15 cellular contexts compared by ENCODE assay signal in the genomic region with DNA sequence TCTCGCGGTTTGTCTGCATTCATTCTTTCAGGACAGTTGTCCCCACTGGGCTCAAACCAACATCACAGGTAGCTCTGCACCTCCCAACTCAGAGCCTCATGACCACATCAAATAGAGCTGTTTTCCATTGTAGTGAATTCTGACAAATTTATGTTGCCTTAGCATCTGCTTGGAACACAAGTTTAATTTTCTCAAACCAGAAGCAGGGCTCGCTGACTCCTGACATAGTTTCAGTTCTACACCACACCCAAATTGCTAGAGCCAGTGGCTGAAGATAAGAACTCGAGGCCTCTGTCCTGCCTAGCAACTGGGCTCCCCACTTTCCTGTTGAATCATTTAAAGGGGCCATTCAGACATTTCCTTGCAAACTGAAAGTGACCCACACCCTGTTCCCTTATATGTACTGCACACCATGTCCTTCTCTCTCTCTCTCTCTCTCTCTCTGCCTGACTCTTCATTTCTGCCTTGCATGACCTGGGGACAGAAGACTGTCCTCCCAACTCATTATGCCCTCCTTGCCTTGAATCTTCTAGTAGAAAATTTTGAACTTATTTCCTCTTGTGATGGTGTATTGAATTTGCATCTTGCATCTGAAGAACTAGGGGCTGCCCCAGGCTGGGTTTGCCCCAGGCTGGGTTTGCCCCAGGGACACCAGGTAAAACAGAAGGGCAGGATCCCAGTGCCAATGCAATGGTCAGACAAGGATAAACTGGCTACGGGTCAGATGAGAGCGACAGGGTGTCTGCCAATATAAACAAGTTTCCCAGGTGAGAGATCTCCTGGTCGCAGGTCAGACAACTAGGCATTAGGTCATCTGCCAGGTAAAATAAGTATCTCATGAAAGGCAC. TPM values are rescaled to one million over a fixed set of nuclear protein-coding genes. Genes with fewer than 3 reads are reported as not detected.
DNase-seq lines count a peak whose midpoint lies in the region; ATAC-seq, FAIRE-seq and TF ChIP-seq lines count a peak whose summit lies in the region.
"Had no signal": no experiment of that assay in that cellular context is flagged by ENCODE, and none has a peak within 500 bp of the region (broad histone marks: within the 10 kb centered on the region; RNA-seq: fewer than 3 reads in every experiment).

No MANE protein-coding gene starts in this region.

- H3K9me1 ChIP-seq in keratinocyte (ENCODE audit: control insufficient read depth, extremely low read depth, insufficient read depth, low read length): no peaks in the 10 kb centered on the region

- H4K20me1 ChIP-seq in keratinocyte (ENCODE audit: control insufficient read depth, extremely low read depth, insufficient read depth, low read length): no peaks in the 10 kb centered on the region

- peak overlapping the region; percentile 58 for H3K27ac ChIP-seq in CD8-positive, alpha-beta memory T cell (ENCODE audit: low read depth, low read length)
- no peak overlapping the region for H3K27ac ChIP-seq in keratinocyte (ENCODE audit: control insufficient read depth, insufficient read depth, low read length)
- H3K27ac ChIP-seq in vagina: no peak overlapping the region

- peaks cover 10 to 23% of the 10 kb centered on the region in 2 donors for H3K27me3 Mint-ChIP-seq in CD8-positive, alpha-beta memory T cell

- no peak overlapping the region for H3K9ac ChIP-seq in keratinocyte (ENCODE audit: control insufficient read depth, extremely low read depth, insufficient read depth, low read length)

- dilution Hi-C loops in keratinocyte (cut with MboI; ENCODE audit: extremely low pct_ligation_motif_present, low sequenced_read_pairs): no loop called here

- H3K36me3 Mint-ChIP-seq in CD8-positive, alpha-beta memory T cell: peaks cover 0 to 4% (median 0%) of the 10 kb centered on the region in 3 donors

- ATAC-seq in GM18511 (IDR thresholded peaks at IDR 0.05; ENCODE audit: unreplicated experiment) (peak; percentile 52), SK-N-SH treated with all-trans-retinoic acid at 6 μM for 48 hours (no peak)
- ATAC-seq in stimulated activated naive CD8-positive, alpha-beta T cell treated with anti-CD3 and anti-CD28 coated beads, Interleukin-15, Interleukin-2, amounts not matched to agents 100 U/mL and 50 U/mL, for 24 hours: no peak
- ATAC-seq: activated T-cell treated with anti-CD3 and anti-CD28 coated beads, Interleukin-2, amount 50 U/mL, for 4 hours had no signal

- FAIRE-seq in keratinocyte (lab: Jason Lieb, UNC): no peak
- FAIRE-seq: GM19239, TTC549 had no signal

- H3K27me3 ChIP-seq in CD8-positive, alpha-beta memory T cell (ENCODE audit: insufficient read depth, low read length, poor library complexity, severe bottlenecking): no peaks in the 10 kb centered on the region
- H3K27me3 ChIP-seq in keratinocyte (ENCODE audit: control insufficient read depth, extremely low read depth, insufficient read depth, low read length) (no peaks in the 10 kb centered on the region), vagina (no peaks in the 10 kb centered on the region)

- peaks cover 0 to 4% (median 0%) of the 10 kb centered on the region in 5 donors for H3K9me3 Mint-ChIP-seq in CD8-positive, alpha-beta memory T cell
- H3K9me3 Mint-ChIP-seq: activated T-cell treated with anti-CD3 and anti-CD28 coated beads, Interleukin-2, amount 50 U/mL, for 4 hours had no signal

- no peaks in the 10 kb centered on the region for H3K9me3 ChIP-seq in CD8-positive, alpha-beta memory T cell (ENCODE audit: low read length)
- no peaks in the 10 kb centered on the region for H3K9me3 ChIP-seq in keratinocyte (ENCODE audit: control insufficient read depth, low read depth, low read length)
- H3K9me3 ChIP-seq in vagina: no peaks in the 10 kb centered on the region

- H3K4me1 ChIP-seq in CD8-positive, alpha-beta memory T cell (ENCODE audit: insufficient read depth, low read length): no peaks in the 10 kb centered on the region
- H3K4me1 ChIP-seq in keratinocyte (ENCODE audit: control insufficient read depth, extremely low read depth, insufficient read depth, low read length): peaks cover 4% of the 10 kb centered on the region
- H3K4me1 ChIP-seq in vagina: peaks cover 18% of the 10 kb centered on the region

- H3K4me1 Mint-ChIP-seq in CD8-positive, alpha-beta memory T cell: peaks cover 0 to 9% (median 8%) of the 10 kb centered on the region in 3 donors

- peak overlapping the region; percentile 2 for H2AFZ ChIP-seq in keratinocyte (ENCODE audit: control insufficient read depth, low read length)

- POLR2A ChIA-PET in CD8-positive, alpha-beta memory T cell (lab: Charles Lee): no interaction called here

- TF ChIP-seq CTCF in keratinocyte (optimal IDR thresholded peaks at IDR 0.05 in 1 of 3, IDR thresholded peaks at IDR 0.05 in 1 of 3, conservative IDR thresholded peaks at IDR 0.05 in 1 of 3; ENCODE audit: extremely low read depth in 1 of 3, insufficient read depth in 2 of 3, low read length in 3 of 3) (no peak), vagina (IDR thresholded peaks at IDR 0.05) (no peak)

- H3K4me2 ChIP-seq in keratinocyte (ENCODE audit: control insufficient read depth, extremely low read depth, insufficient read depth, low read depth, low read length): no peak overlapping the region
- H3K4me2 ChIP-seq: smooth muscle cell had no signal

- H3K4me3 Mint-ChIP-seq in CD8-positive, alpha-beta memory T cell: peak overlapping the region in 1 of 7 donors; percentile 54
- H3K4me3 Mint-ChIP-seq: activated T-cell treated with anti-CD3 and anti-CD28 coated beads, Interleukin-2, amount 50 U/mL, for 4 hours had no signal

- no peak for TF ChIP-seq POLR2A in vagina (IDR thresholded peaks at IDR 0.05)

- CTCF ChIA-PET in CD8-positive, alpha-beta memory T cell (lab: Charles Lee): no interaction called here

- peak overlapping the region in 2 of 8 donors; percentile 4 to 12 for H3K27ac Mint-ChIP-seq in CD8-positive, alpha-beta memory T cell

- no peaks in the 10 kb centered on the region for H3K36me3 ChIP-seq in CD8-positive, alpha-beta memory T cell (ENCODE audit: insufficient read depth, low read length)
- H3K36me3 ChIP-seq in keratinocyte (ENCODE audit: control insufficient read depth in 2 of 2, extremely low read depth in 1 of 2, insufficient read depth in 2 of 2, low read length in 2 of 2): no peaks in the 10 kb centered on the region
- no peaks in the 10 kb centered on the region for H3K36me3 ChIP-seq in vagina

- DNase-seq in CD8-positive, alpha-beta memory T cell: no peak
- DNase-seq in MV-4-11 (lab: John Stamatoyannopoulos, UW) (peak; percentile 9), keratinocyte (ENCODE audit: low read depth, low spot score) (no peak), GM03348 (ENCODE audit: low spot score) (no peak), vagina (ENCODE audit: extremely low spot score in 2 of 2) (no peak)
- DNase-seq in stimulated activated naive CD8-positive, alpha-beta T cell treated with anti-CD3 and anti-CD28 coated beads, Interleukin-15, Interleukin-2, amounts not matched to agents 100 U/mL and 50 U/mL, for 24 hours: no peak
- DNase-seq: activated T-cell treated with anti-CD3 and anti-CD28 coated beads, Interleukin-2, amount 50 U/mL, for 4 hours; GF-D8 had no signal

- no peak overlapping the region for H3K4me3 ChIP-seq in CD8-positive, alpha-beta memory T cell (ENCODE audit: low read length)
- H3K4me3 ChIP-seq in keratinocyte (ENCODE audit: control insufficient read depth in 2 of 3, extremely low read depth in 1 of 3, insufficient read depth in 2 of 3, low read depth in 1 of 3, low read length in 3 of 3): no peak overlapping the region
- no peak overlapping the region for H3K4me3 ChIP-seq in vagina
- H3K4me3 ChIP-seq: smooth muscle cell had no signal

- intact Hi-C loops in vagina (cut with DNase I): no loop called here

- H3K79me2 ChIP-seq in keratinocyte (ENCODE audit: control insufficient read depth, insufficient read depth, low read length): no peaks in the 10 kb centered on the region

TF ChIP-seq in SK-N-SH treated with all-trans-retinoic acid at 6 μM for 48 hours, 23 proteins besides CTCF, POLR2A, EP300 and RAD21:
- TF ChIP-seq ARNTL (CRISPR knock-in tag; IDR thresholded peaks at IDR 0.05; ENCODE audit: borderline replicate concordance, low read depth): no peak
- TF ChIP-seq ZFP3 (CRISPR knock-in tag; IDR thresholded peaks at IDR 0.05): no peak
- TF ChIP-seq ZNF8 (CRISPR knock-in tag; IDR thresholded peaks at IDR 0.05): no peak
- TF ChIP-seq ESRRG (CRISPR knock-in tag; IDR thresholded peaks at IDR 0.05): no peak
- no peak for TF ChIP-seq OSR1 (CRISPR knock-in tag; IDR thresholded peaks at IDR 0.05)
- TF ChIP-seq, protein P1, sequence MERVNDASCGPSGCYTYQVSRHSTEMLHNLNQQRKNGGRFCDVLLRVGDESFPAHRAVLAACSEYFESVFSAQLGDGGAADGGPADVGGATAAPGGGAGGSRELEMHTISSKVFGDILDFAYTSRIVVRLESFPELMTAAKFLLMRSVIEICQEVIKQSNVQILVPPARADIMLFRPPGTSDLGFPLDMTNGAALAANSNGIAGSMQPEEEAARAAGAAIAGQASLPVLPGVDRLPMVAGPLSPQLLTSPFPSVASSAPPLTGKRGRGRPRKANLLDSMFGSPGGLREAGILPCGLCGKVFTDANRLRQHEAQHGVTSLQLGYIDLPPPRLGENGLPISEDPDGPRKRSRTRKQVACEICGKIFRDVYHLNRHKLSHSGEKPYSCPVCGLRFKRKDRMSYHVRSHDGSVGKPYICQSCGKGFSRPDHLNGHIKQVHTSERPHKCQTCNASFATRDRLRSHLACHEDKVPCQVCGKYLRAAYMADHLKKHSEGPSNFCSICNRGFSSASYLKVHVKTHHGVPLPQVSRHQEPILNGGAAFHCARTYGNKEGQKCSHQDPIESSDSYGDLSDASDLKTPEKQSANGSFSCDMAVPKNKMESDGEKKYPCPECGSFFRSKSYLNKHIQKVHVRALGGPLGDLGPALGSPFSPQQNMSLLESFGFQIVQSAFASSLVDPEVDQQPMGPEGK (CRISPR knock-in tag; IDR thresholded peaks at IDR 0.05; ENCODE audit: borderline replicate concordance): no peak
- TF ChIP-seq SNAI2 (CRISPR knock-in tag; IDR thresholded peaks at IDR 0.05): no peak

RNA-seq across cellular contexts. Expression of a gene that starts 9.7 kb away (rescaled TPM):
- not detected for total RNA-seq in CD8-positive, alpha-beta memory T cell
- polyA plus RNA-seq in CD8-positive, alpha-beta memory T cell: 0.39 TPM
- not detected in 3 replicates for polyA plus RNA-seq in keratinocyte
- not detected for polyA plus RNA-seq in keratinocyte (2011; ENCODE audit: low read depth)
- not detected in 2 replicates for polyA plus RNA-seq in keratinocyte (2011; cell fraction: cytosol; rRNA removed)
- polyA plus RNA-seq in keratinocyte (2011; cell fraction: nucleus; rRNA removed): not detected in 2 replicates
- not detected in 2 replicates for polyA plus RNA-seq in keratinocyte (2012; ENCODE audit: low replicate concordance)
- not detected in 3 replicates for polyA minus RNA-seq in keratinocyte
- not detected for polyA minus RNA-seq in keratinocyte (2011; cell fraction: cytosol; rRNA and poly(A)+ RNA removed)
- not detected in 2 replicates for polyA minus RNA-seq in keratinocyte (2011; cell fraction: nucleus; rRNA and poly(A)+ RNA removed)
- 4.2 TPM for total RNA-seq in vagina
- total RNA-seq: activated T-cell treated with anti-CD3 and anti-CD28 coated beads, Interleukin-2, amount 50 U/mL, for 4 hours; myocyte; OCI-LY7 had no signal
